7 cellular contexts compared by ENCODE assay signal in genomic region chr15:34970098-34970416, GRCh38. TPM values are rescaled to one million over a fixed set of nuclear protein-coding genes. Genes with fewer than 3 reads are reported as not detected.
DNase-seq lines count a peak whose midpoint lies in the region; ATAC-seq and TF ChIP-seq lines count a peak whose summit lies in the region.
"Not testable (repeated sequence)": the region's sequence is repeated elsewhere in the genome, so short reads cannot be mapped to it uniquely, and the experiment has no call there.

No MANE protein-coding gene starts in this region.

- not testable (repeated sequence) for DNase-seq in RWPE2 (ENCODE audit: low spot score); activated naive CD8-positive, alpha-beta T cell treated with anti-CD3 and anti-CD28 coated beads, Interleukin-2, amount 50 U/mL, for 24 hours; esophagus muscularis mucosa (ENCODE audit: extremely low spot score); lower lobe of right lung

- not testable (repeated sequence) for H3K27me3 Mint-ChIP-seq in activated naive CD8-positive, alpha-beta T cell treated with anti-CD3 and anti-CD28 coated beads, Interleukin-2, amount 50 U/mL, for 24 hours

- intact Hi-C loops in esophagus muscularis mucosa (cut with DNase I); lower lobe of right lung (cut with DNase I): not testable (repeated sequence)

- not testable (repeated sequence) for TF ChIP-seq EP300 in esophagus muscularis mucosa (IDR thresholded peaks at IDR 0.05)

- H3K4me1 Mint-ChIP-seq in activated naive CD8-positive, alpha-beta T cell treated with anti-CD3 and anti-CD28 coated beads, Interleukin-2, amount 50 U/mL, for 24 hours: peaks cover 40% of the 10 kb centered on the region

- H3K27ac ChIP-seq in RWPE2 (ENCODE audit: poor library complexity, severe bottlenecking); rectal smooth muscle tissue (ENCODE audit: low read depth, low read length): not testable (repeated sequence)
- peak overlapping the region; percentile 80 to 87 (median 84) for H3K27ac ChIP-seq in esophagus muscularis mucosa (replicated peaks in 1 of 4)
- peak overlapping the region; percentile 89 for H3K27ac ChIP-seq in lower lobe of right lung

- TF ChIP-seq CTCF in RWPE2 (IDR thresholded peaks at IDR 0.05; ENCODE audit: poor library complexity, severe bottlenecking): peak; percentile 71
- TF ChIP-seq CTCF in esophagus muscularis mucosa (IDR thresholded peaks at IDR 0.05); lower lobe of right lung (IDR thresholded peaks at IDR 0.05): not testable (repeated sequence)

- H3K36me3 ChIP-seq in RWPE2 (ENCODE audit: low read depth): peaks cover 19% of the 10 kb centered on the region
- H3K36me3 ChIP-seq in esophagus muscularis mucosa; lower lobe of right lung; rectal smooth muscle tissue (ENCODE audit: control insufficient read depth, insufficient read depth, low read length): not testable (repeated sequence)

- H3K27me3 ChIP-seq in RWPE2 (ENCODE audit: insufficient read depth, poor library complexity, severe bottlenecking); esophagus muscularis mucosa; lower lobe of right lung (ENCODE audit: low read depth); rectal smooth muscle tissue (ENCODE audit: control insufficient read depth, insufficient read depth, low read length): not testable (repeated sequence)

- not testable (repeated sequence) for H3K9ac ChIP-seq in rectal smooth muscle tissue (ENCODE audit: low read length)

- not testable (repeated sequence) for H3K4me1 ChIP-seq in RWPE2 (ENCODE audit: insufficient read depth, poor library complexity, severe bottlenecking); rectal smooth muscle tissue (ENCODE audit: control insufficient read depth, insufficient read depth, low read length)
- H3K4me1 ChIP-seq in esophagus muscularis mucosa: peaks cover 28 to 45% (median 33%) of the 10 kb centered on the region in 4 donors
- peaks cover 34% of the 10 kb centered on the region for H3K4me1 ChIP-seq in lower lobe of right lung

- peak overlapping the region; percentile 97 for H3K27ac Mint-ChIP-seq in activated naive CD8-positive, alpha-beta T cell treated with anti-CD3 and anti-CD28 coated beads, Interleukin-2, amount 50 U/mL, for 24 hours

- not testable (repeated sequence) for TF ChIP-seq POLR2A in esophagus muscularis mucosa (IDR thresholded peaks at IDR 0.05; ENCODE audit: low read depth)

- not testable (repeated sequence) for H3K9me3 ChIP-seq in RWPE2 (ENCODE audit: severe bottlenecking); esophagus muscularis mucosa; lower lobe of right lung

- H3K36me3 Mint-ChIP-seq in activated naive CD8-positive, alpha-beta T cell treated with anti-CD3 and anti-CD28 coated beads, Interleukin-2, amount 50 U/mL, for 24 hours (ENCODE audit: low read depth): peaks cover 17% of the 10 kb centered on the region

- WGBS in esophagus muscularis mucosa: 40% methylated on average over 10 of the region's 10 CpGs

- ATAC-seq in GM18517 (IDR thresholded peaks at IDR 0.05; ENCODE audit: unreplicated experiment) (peak; percentile 6), HG03159 (IDR thresholded peaks at IDR 0.05; ENCODE audit: unreplicated experiment) (peak; percentile 4)
- not testable (repeated sequence) for ATAC-seq in RWPE2 (ENCODE audit: low read depth); activated naive CD8-positive, alpha-beta T cell treated with anti-CD3 and anti-CD28 coated beads, Interleukin-2, amount 50 U/mL, for 24 hours; lower lobe of right lung

- H3K9me3 Mint-ChIP-seq in activated naive CD8-positive, alpha-beta T cell treated with anti-CD3 and anti-CD28 coated beads, Interleukin-2, amount 50 U/mL, for 24 hours: not testable (repeated sequence)

- peak overlapping the region; percentile 100 for H3K4me3 Mint-ChIP-seq in activated naive CD8-positive, alpha-beta T cell treated with anti-CD3 and anti-CD28 coated beads, Interleukin-2, amount 50 U/mL, for 24 hours

- H3K4me3 ChIP-seq in RWPE2 (ENCODE audit: severe bottlenecking) (peak overlapping the region; percentile 94), esophagus muscularis mucosa (peak overlapping the region; percentile 79 to 96 (median 84)), lower lobe of right lung (peak overlapping the region; percentile 99), rectal smooth muscle tissue (ENCODE audit: low read length) (peak overlapping the region; percentile 87)

RNA-seq across cellular contexts. Expression of gene AQR, which starts 0.5 kb away (rescaled TPM):
- total RNA-seq in esophagus muscularis mucosa: 10 to 100 TPM; 14.2 to 18.7 (median 16.8) TPM
- 32.4 TPM for total RNA-seq in lower lobe of right lung

RNA-seq across cellular contexts. Expression of gene ZNF770, which starts 18.0 kb away (rescaled TPM):
- total RNA-seq in esophagus muscularis mucosa (10 to 100 TPM; 18.5 to 23.7 (median 20.2) TPM), lower lobe of right lung (29.7 TPM)
